1 cellular context compared by ENCODE assay signal in genomic region chr14:58805605-58806358, GRCh38.
TF ChIP-seq lines count a peak whose summit lies in the region.

No MANE protein-coding gene starts in this region.

TF ChIP-seq in GM23338, 12 proteins besides CTCF, POLR2A, EP300 and RAD21 (continued from another document):
- no peak for TF ChIP-seq REST (IDR thresholded peaks at IDR 0.05; ENCODE audit: unreplicated experiment)
TF ChIP-seq in GM23338: peak in this region for 0.
